ENCODE assay signal across 8 cellular contexts in the genomic region with DNA sequence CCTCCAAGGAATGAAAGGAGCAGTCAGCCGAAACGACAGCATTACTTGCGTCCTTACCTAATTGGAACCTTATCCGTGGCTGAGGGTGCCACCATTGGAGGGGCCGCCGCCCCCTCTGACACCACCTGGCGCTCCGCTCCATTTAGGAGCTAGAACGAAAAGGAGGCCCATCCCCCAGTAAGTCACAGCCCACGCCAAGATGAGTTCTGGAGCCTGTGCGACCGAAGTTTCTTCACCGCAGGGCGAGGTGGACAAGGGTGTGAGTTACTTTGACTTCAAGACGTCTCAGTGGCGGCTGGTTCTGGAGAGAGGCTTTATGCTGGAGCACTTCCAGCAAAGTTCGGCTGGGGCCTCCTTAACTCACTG. TPM values are rescaled to one million over a fixed set of nuclear protein-coding genes. Genes with fewer than 3 reads are reported as not detected.
A peak's percentile ranks its signal among the peaks of the same experiment; 100 is the strongest.
DNase-seq lines count a peak whose midpoint lies in the region; ATAC-seq, FAIRE-seq and TF ChIP-seq lines count a peak whose summit lies in the region.

No MANE protein-coding gene starts in this region.

- RAD21 ChIA-PET in GM12878 (lab: Charles Lee; ENCODE audit: unreplicated experiment): interaction anchor here (0.6 to 4.4 kb wide), 15 partner anchors 31 to 221 kb away, joined by 3 to 57 read pairs (median 6); no protein-coding TSS in a partner anchor

- H3K4me1 ChIP-seq in GM12878 (ENCODE audit: control insufficient read depth, insufficient read depth, low read length) (peaks cover 14% of the 10 kb centered on the region), small intestine (ENCODE audit: control insufficient read depth in 2 of 2, insufficient read depth in 1 of 2, low read depth in 1 of 2, low read length in 1 of 2) (peaks cover 5 to 8% of the 10 kb centered on the region in 2 donors)

- H3K4me2 ChIP-seq in GM12878 (ENCODE audit: control insufficient read depth, insufficient read depth): peak overlapping the region; percentile 98

- TF ChIP-seq CTCF in GM12878 (IDR thresholded peaks at IDR 0.05 in 2 of 3, conservative IDR thresholded peaks at IDR 0.05 in 1 of 3; ENCODE audit: control insufficient read depth in 2 of 3, extremely low read depth in 1 of 3, insufficient read depth in 1 of 3, low read depth in 3 of 3, low read length in 3 of 3): no peak

- TF ChIP-seq POLR2A in GM12878 (IDR thresholded peaks at IDR 0.05; ENCODE audit: low read depth, low read length): peak; percentile 70

- TSS peak; percentile 91 for BruUV-seq in GM12878 (replicated peaks; lab: Mats Ljungman, UMichigan)

- H3K27ac ChIP-seq in GM12878 (ENCODE audit: control insufficient read depth, insufficient read depth): peak overlapping the region; percentile 91
- peak overlapping the region; percentile 96 to 99 for H3K27ac ChIP-seq in small intestine (ENCODE audit: low read depth in 1 of 2, low read length in 1 of 2)

- H3K36me3 ChIP-seq in GM12878 (ENCODE audit: control insufficient read depth in 2 of 2, insufficient read depth in 2 of 2, low read length in 1 of 2) (peaks cover 0 to 11% of the 10 kb centered on the region in 2 experiments; a peak in 1 of 4 replicates), small intestine (ENCODE audit: control insufficient read depth in 2 of 2, insufficient read depth in 2 of 2, low read length in 2 of 2) (no peaks in the 10 kb centered on the region)

- in situ Hi-C loops in GM12878 (cut with MboI): no loop called here

- H4K20me1 ChIP-seq in GM12878 (ENCODE audit: control insufficient read depth, insufficient read depth): no peaks in the 10 kb centered on the region

- no peak for FAIRE-seq in GM12878 (lab: Jason Lieb, UNC)
- FAIRE-seq in small intestine (lab: Jason Lieb, UNC): no peak

- H3K9ac ChIP-seq in GM12878 (ENCODE audit: control insufficient read depth, insufficient read depth, low read length): peak overlapping the region; percentile 97

- no peak overlapping the region for H2AFZ ChIP-seq in GM12878 (ENCODE audit: control insufficient read depth, low read depth, low read length)

- ATAC-seq in GM18907 (IDR thresholded peaks at IDR 0.05; ENCODE audit: unreplicated experiment) (peak; percentile 18), HG03135 (IDR thresholded peaks at IDR 0.05; ENCODE audit: unreplicated experiment) (peak; percentile 6), GM12878 (peak; percentile 21)

- no peak for TF ChIP-seq EP300 in GM12878 (IDR thresholded peaks at IDR 0.05; ENCODE audit: borderline replicate concordance in 1 of 2, control insufficient read depth in 1 of 2, low read depth in 2 of 2, low read length in 2 of 2)

- H3K79me2 ChIP-seq in GM12878 (ENCODE audit: control insufficient read depth, insufficient read depth, low read length): peaks cover 71% of the 10 kb centered on the region

- CTCF ChIA-PET in GM12878 (lab: Yijun Ruan, JAX): interaction anchor here (0.9 to 2.4 kb wide), 5 partner anchors 38 to 192 kb away, joined by 3 to 11 read pairs (median 3); no protein-coding TSS in a partner anchor

- H3K4me3 ChIP-seq in GM12878 (peak overlapping the region; percentile 96), iPS-18c (ENCODE audit: insufficient read depth, low read depth, low read length) (peak overlapping the region; percentile 57), small intestine (ENCODE audit: low read depth in 1 of 2, low read length in 2 of 2) (peak overlapping the region; percentile 80 to 90)

- peak; percentile 17; the same call in 1 of the 2 replicates for TF ChIP-seq RAD21 in GM12878 (IDR thresholded peaks at IDR 0.05; ENCODE audit: insufficient read depth, low read depth, low read length)

- no peaks in the 10 kb centered on the region for H3K9me3 ChIP-seq in GM12878 (replicated peaks; ENCODE audit: control insufficient read depth, insufficient read depth, low read length)
- peaks cover 4% of the 10 kb centered on the region for H3K9me3 ChIP-seq in iPS-18c (ENCODE audit: control insufficient read depth, insufficient read depth, low read length)
- no peaks in the 10 kb centered on the region for H3K9me3 ChIP-seq in small intestine (ENCODE audit: control insufficient read depth, low read depth)

- POLR2A ChIA-PET in GM12878 (lab: Charles Lee): interaction anchor here (0.8 to 2.1 kb wide), 15 partner anchors 16 to 340 kb away, joined by 3 to 30 read pairs (median 4); no protein-coding TSS in a partner anchor

- intact Hi-C loops in GM12878 (cut with micrococcal nuclease; ENCODE audit: unreplicated experiment): loop anchor here (1.0 to 2.0 kb wide), 3 partner anchors 90 to 211 kb away; a partner anchor contains a TSS

- SMC1A ChIA-PET in GM12878 (lab: Charles Lee; ENCODE audit: uncharacterized antibody, unreplicated experiment): interaction anchor here (0.7 to 3.6 kb wide), 16 partner anchors 27 to 212 kb away, joined by 3 to 36 read pairs (median 4); no protein-coding TSS in a partner anchor

- WGBS in GM12878 (ENCODE audit: insufficient coverage, insufficient replicate concordance, low lambda C conversion rate, missing lambda C conversion rate): 3% methylated on average over 17 of the region's 17 CpGs
- WGBS in small intestine, 3 donors: 0 to 2% (median 1%) methylated on average over 17 of the region's 17 CpGs

- peak; percentile 59 for DNase-seq in AG08395 (ENCODE audit: low spot score)
- peak; percentile 17 for DNase-seq in T follicular helper cell (ENCODE audit: low read depth)
- DNase-seq in GM12878 (ENCODE audit: low read depth, low spot score): no peak
- DNase-seq in small intestine: peak; percentile 64
- no peak for DNase-seq in NCI-H1930 (lab: John Stamatoyannopoulos, UW)

- H3K27me3 ChIP-seq in GM12878 (replicated peaks in 1 of 2; ENCODE audit: control insufficient read depth in 2 of 2, insufficient read depth in 2 of 2, low read length in 1 of 2): no peaks in the 10 kb centered on the region
- H3K27me3 ChIP-seq in small intestine (ENCODE audit: control insufficient read depth in 2 of 2, insufficient read depth in 2 of 2, low read length in 2 of 2): no peaks in the 10 kb centered on the region

TF ChIP-seq in GM12878, 131 proteins besides CTCF, POLR2A, EP300 and RAD21 (continues in another document):
- TF ChIP-seq BACH1 (IDR thresholded peaks at IDR 0.05; ENCODE audit: borderline replicate concordance): no peak
- TF ChIP-seq SPI1 (IDR thresholded peaks at IDR 0.05; ENCODE audit: borderline replicate concordance, insufficient read depth, low read depth, low read length): no peak
- TF ChIP-seq MYB (IDR thresholded peaks at IDR 0.05; ENCODE audit: borderline replicate concordance, low read depth, low read length): no peak
- no peak for TF ChIP-seq EZH2 (IDR thresholded peaks at IDR 0.05; ENCODE audit: borderline replicate concordance, control insufficient read depth, low read depth, low read length)
- TF ChIP-seq PAX5 (IDR thresholded peaks at IDR 0.05; ENCODE audit: borderline replicate concordance, low read depth, low read length): no peak
- 0 out of 2 replicates have a peak, but pooled peaks have one; percentile 47 for TF ChIP-seq GATAD2B (conservative IDR thresholded peaks at IDR 0.05; ENCODE audit: low read depth)
- peak; percentile 61 for TF ChIP-seq IKZF1 (conservative IDR thresholded peaks at IDR 0.05)
- TF ChIP-seq, protein P1, sequence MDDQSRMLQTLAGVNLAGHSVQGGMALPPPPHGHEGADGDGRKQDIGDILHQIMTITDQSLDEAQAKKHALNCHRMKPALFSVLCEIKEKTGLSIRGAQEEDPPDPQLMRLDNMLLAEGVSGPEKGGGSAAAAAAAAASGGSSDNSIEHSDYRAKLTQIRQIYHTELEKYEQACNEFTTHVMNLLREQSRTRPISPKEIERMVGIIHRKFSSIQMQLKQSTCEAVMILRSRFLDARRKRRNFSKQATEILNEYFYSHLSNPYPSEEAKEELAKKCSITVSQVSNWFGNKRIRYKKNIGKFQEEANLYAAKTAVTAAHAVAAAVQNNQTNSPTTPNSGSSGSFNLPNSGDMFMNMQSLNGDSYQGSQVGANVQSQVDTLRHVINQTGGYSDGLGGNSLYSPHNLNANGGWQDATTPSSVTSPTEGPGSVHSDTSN (IDR thresholded peaks at IDR 0.05; ENCODE audit: insufficient replicate concordance, low read depth, low read length): no peak

RNA-seq across cellular contexts. Expression of a gene that starts 0.7 kb away (rescaled TPM):
- 70.0 and 78.5 TPM in 2 replicates for total RNA-seq in GM12878 (2013; cell fraction: nucleolus; rRNA removed)
- total RNA-seq in GM12878 (2014; rRNA removed) (44.7 and 45.1 TPM in 2 replicates), GM12878 (2014; rRNA removed; fragmentation: Illumina TruSeq; extraction: Trizol) (51.1 and 51.9 TPM in 2 replicates), GM12878 (2021) (52.2 and 65.7 TPM in 2 replicates)
- polyA plus RNA-seq in GM12878 (2011; ENCODE audit: low read depth): 39.3 TPM
- polyA plus RNA-seq in GM12878 (2011; rRNA removed) (90.3 and 99.3 TPM in 2 replicates), GM12878 (2014; fragmentation: Illumina TruSeq; extraction: Trizol) (79.9 and 96.4 TPM in 2 replicates), GM12878 (2014; fragmentation: Nextera tagmentation; extraction: Ambion mirVana) (10 to 100 TPM; 58.4 to 59.9 TPM), GM12878 (2014; rRNA removed) (46.6 and 52.8 TPM in 2 replicates), GM12878 (2016; fragmentation: Nextera tagmentation; extraction: Ambion mirVana) (10 to 100 TPM; 59.4 to 66.0 TPM), small intestine (10 to 100 TPM; 23.3 to 36.5 (median 28.9) TPM)
- polyA plus RNA-seq in GM12878 (2011; cell fraction: cytosol; rRNA removed): 74.6 and 83.1 TPM in 2 replicates
- 54.1 and 58.8 TPM in 2 replicates for polyA plus RNA-seq in GM12878 (2011; cell fraction: nucleus; rRNA removed)
- polyA plus RNA-seq in GM12878 (2012): 49.9 and 58.7 TPM in 2 replicates
- 79.3 and 83.9 TPM in 2 replicates for polyA minus RNA-seq in GM12878 (2011; rRNA and poly(A)+ RNA removed)
- polyA minus RNA-seq in GM12878 (2011; cell fraction: cytosol; rRNA and poly(A)+ RNA removed): 40.8 and 41.5 TPM in 2 replicates
- 22.8 and 36.9 TPM in 2 replicates for polyA minus RNA-seq in GM12878 (2011; cell fraction: nucleus; rRNA and poly(A)+ RNA removed)

Comparison
In these comparisons a context has a peak if more than half of its experiments do, and no peak if none do; other contexts are left out.
1. DNase-seq: peak in AG08395 (single experiment), T follicular helper cell (single experiment) and small intestine (single experiment); none in GM12878 (single experiment) and NCI-H1930 (0 of 2).
2. Peak in every context shown above with its lines, with median percentiles within 50 percentile points of each other: ATAC-seq and H3K4me3 ChIP-seq.